8 cellular contexts compared by ENCODE assay signal in genomic region chr1:77539510-77540142, GRCh38.
DNase-seq lines count a peak whose midpoint lies in the region; ATAC-seq and TF ChIP-seq lines count a peak whose summit lies in the region.

No MANE protein-coding gene starts in this region.

- H3K4me1 Mint-ChIP-seq in HFFc6 (ENCODE audit: low read depth), result peaks cover 96% of the 10 kb centered on the region

- no peaks in the 10 kb centered on the region; the same call in 1 of the 2 replicates for H3K27me3 Mint-ChIP-seq in HFFc6 (ENCODE audit: insufficient read depth)

- peaks cover 9% of the 10 kb centered on the region; the same call in 1 of the 2 replicates for H3K36me3 Mint-ChIP-seq in HFFc6 (ENCODE audit: low read depth)

- no peak for TF ChIP-seq CTCF in HFFc6 (IDR thresholded peaks at IDR 0.05)
- TF ChIP-seq CTCF in GM20000 (IDR thresholded peaks at IDR 0.05; ENCODE audit: extremely low read depth, missing control alignments), result no peak

- DNase-seq in ACHN (peak; percentile 88), HFFc6 (peak; percentile 94), NCI-H526 treated with DMSO at 0.1 percent for 48 hours (lab: John Stamatoyannopoulos, UW) (no peak), GM20000 (ENCODE audit: low spot score) (no peak)

- no peak for ATAC-seq in GM19324 (IDR thresholded peaks at IDR 0.05; ENCODE audit: low FRiP score, unreplicated experiment)
- ATAC-seq in HG03520 (IDR thresholded peaks at IDR 0.05; ENCODE audit: unreplicated experiment), result no peak

- in situ Hi-C loops in ACHN (cut with HindIII; ENCODE audit: low pct_ligation_motif_present, low pct_unique_long_range_greater_than_20kb, low sequenced_read_pairs), result no loop called here

- no peaks in the 10 kb centered on the region for H3K9me3 Mint-ChIP-seq in HFFc6

- H3K4me3 Mint-ChIP-seq in HFFc6, result peak overlapping the region; percentile 77

- H3K27me3 ChIP-seq in layer of hippocampus (ENCODE audit: control insufficient read depth, insufficient read depth, low read length), result no peaks in the 10 kb centered on the region

- H3K27ac Mint-ChIP-seq in HFFc6, result peak overlapping the region; percentile 98

- H3K27ac ChIP-seq in angular gyrus (ENCODE audit: low read depth, low read length) (peak overlapping the region; percentile 89), layer of hippocampus (ENCODE audit: low read depth, low read length) (peak overlapping the region; percentile 60)

Comparison
In these comparisons a context has a peak if more than half of its experiments do, and no peak if none do; other contexts are left out.
1. DNase-seq: peak in ACHN (single experiment) and HFFc6 (single experiment); none in NCI-H526 treated with DMSO at 0.1 percent for 48 hours (single experiment) and GM20000 (single experiment).